ENCODE assay signal across 12 cellular contexts in the genomic region with DNA sequence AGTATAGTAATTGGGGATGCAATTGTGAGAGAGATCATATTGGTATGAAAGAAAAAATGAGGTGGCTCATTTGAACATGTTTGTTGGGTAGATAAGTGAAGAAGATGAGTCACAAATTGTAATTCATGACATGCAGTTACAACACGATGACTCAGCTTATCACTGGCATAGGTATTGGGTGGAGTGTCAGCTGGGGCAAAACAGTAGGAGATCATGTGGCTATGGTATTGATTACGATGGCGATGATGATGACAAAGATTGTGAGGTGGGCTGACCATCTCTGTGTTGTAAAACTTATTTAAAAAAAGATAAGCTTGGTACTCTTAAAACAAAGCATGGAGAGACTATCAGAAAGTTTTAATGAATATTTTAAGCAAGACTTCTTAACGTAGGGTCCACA. TPM values are rescaled to one million over a fixed set of nuclear protein-coding genes. Genes with fewer than 3 reads are reported as not detected.
DNase-seq lines count a peak whose midpoint lies in the region; ATAC-seq and TF ChIP-seq lines count a peak whose summit lies in the region.
"Had no signal": no experiment of that assay in that cellular context is flagged by ENCODE, and none has a peak within 500 bp of the region (broad histone marks: within the 10 kb centered on the region; RNA-seq: fewer than 3 reads in every experiment).

No MANE protein-coding gene starts in this region.

- H3K4me1 Mint-ChIP-seq in WTC11, result peaks cover 10% of the 10 kb centered on the region
- H3K4me1 Mint-ChIP-seq: memory B cell had no signal

- ATAC-seq in omental fat pad (ENCODE audit: low FRiP score) (peak; percentile 33), WTC11 (no peak), GM21576 (IDR thresholded peaks at IDR 0.05; ENCODE audit: unreplicated experiment) (no peak)
- ATAC-seq: gastroesophageal sphincter had no signal

- H3K4me3 Mint-ChIP-seq in WTC11, result no peak overlapping the region
- H3K4me3 Mint-ChIP-seq: memory B cell had no signal

- no peaks in the 10 kb centered on the region for H3K9me3 Mint-ChIP-seq in WTC11
- H3K9me3 Mint-ChIP-seq: memory B cell had no signal

- DNase-seq in GM04503 (ENCODE audit: low read depth) (peak; percentile 80), NCI-H226 (peak; percentile 64), cardiac fibroblast (ENCODE audit: low read depth in 2 of 2) (peak; percentile 76 to 83), omental fat pad (ENCODE audit: low spot score) (no peak), WTC11 (ENCODE audit: low spot score) (no peak), T1000 (lab: John Stamatoyannopoulos, UW) (no peak), H7 (no peak)
- DNase-seq: NCI-H2107, retina had no signal

- H3K27me3 Mint-ChIP-seq in WTC11 (ENCODE audit: low read depth), result no peaks in the 10 kb centered on the region
- H3K27me3 Mint-ChIP-seq: memory B cell had no signal

- POLR2A ChIA-PET in WTC11 (lab: Charles Lee), result no interaction called here

- H3K4me3 ChIP-seq in cardiac fibroblast (replicated peaks in 1 of 2; ENCODE audit: low read depth in 2 of 2, low read length in 2 of 2) (no peak overlapping the region), H7 (ENCODE audit: insufficient read depth, low read depth, low read length) (no peak overlapping the region)
- H3K4me3 ChIP-seq: gastroesophageal sphincter had no signal

- H3K36me3 Mint-ChIP-seq in WTC11, result no peaks in the 10 kb centered on the region
- H3K36me3 Mint-ChIP-seq: memory B cell had no signal

- H3K36me3 ChIP-seq in H7 (replicated peaks; ENCODE audit: control insufficient read depth, insufficient read depth, low read length), result no peaks in the 10 kb centered on the region
- H3K36me3 ChIP-seq: gastroesophageal sphincter had no signal

- H3K27me3 ChIP-seq in H7 (ENCODE audit: control insufficient read depth, insufficient read depth, low read length), result no peaks in the 10 kb centered on the region
- H3K27me3 ChIP-seq: gastroesophageal sphincter had no signal

- no peak overlapping the region for H3K27ac Mint-ChIP-seq in WTC11
- H3K27ac Mint-ChIP-seq: memory B cell had no signal

- CTCF ChIA-PET in WTC11 (lab: Charles Lee), result no interaction called here

- TF ChIP-seq CTCF in cardiac fibroblast (IDR thresholded peaks at IDR 0.05; ENCODE audit: low read depth, low read length) (no peak), omental fat pad (IDR thresholded peaks at IDR 0.05) (no peak), WTC11 (IDR thresholded peaks at IDR 0.05) (no peak)

TF ChIP-seq in WTC11, 78 proteins besides CTCF, POLR2A, EP300 and RAD21 (continues in another document):
- no peak for TF ChIP-seq ZBTB21 (CRISPR knock-in tag; IDR thresholded peaks at IDR 0.05; ENCODE audit: borderline replicate concordance)
- TF ChIP-seq, protein P1, sequence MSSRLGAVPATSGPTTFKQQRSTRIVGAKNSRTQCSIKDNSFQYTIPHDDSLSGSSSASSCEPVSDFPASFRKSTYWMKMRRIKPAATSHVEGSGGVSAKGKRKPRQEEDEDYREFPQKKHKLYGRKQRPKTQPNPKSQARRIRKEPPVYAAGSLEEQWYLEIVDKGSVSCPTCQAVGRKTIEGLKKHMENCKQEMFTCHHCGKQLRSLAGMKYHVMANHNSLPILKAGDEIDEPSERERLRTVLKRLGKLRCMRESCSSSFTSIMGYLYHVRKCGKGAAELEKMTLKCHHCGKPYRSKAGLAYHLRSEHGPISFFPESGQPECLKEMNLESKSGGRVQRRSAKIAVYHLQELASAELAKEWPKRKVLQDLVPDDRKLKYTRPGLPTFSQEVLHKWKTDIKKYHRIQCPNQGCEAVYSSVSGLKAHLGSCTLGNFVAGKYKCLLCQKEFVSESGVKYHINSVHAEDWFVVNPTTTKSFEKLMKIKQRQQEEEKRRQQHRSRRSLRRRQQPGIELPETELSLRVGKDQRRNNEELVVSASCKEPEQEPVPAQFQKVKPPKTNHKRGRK (CRISPR knock-in tag; IDR thresholded peaks at IDR 0.05; ENCODE audit: borderline replicate concordance), result no peak
- no peak for TF ChIP-seq ETV6 (CRISPR knock-in tag; IDR thresholded peaks at IDR 0.05)
- TF ChIP-seq, protein P2, sequence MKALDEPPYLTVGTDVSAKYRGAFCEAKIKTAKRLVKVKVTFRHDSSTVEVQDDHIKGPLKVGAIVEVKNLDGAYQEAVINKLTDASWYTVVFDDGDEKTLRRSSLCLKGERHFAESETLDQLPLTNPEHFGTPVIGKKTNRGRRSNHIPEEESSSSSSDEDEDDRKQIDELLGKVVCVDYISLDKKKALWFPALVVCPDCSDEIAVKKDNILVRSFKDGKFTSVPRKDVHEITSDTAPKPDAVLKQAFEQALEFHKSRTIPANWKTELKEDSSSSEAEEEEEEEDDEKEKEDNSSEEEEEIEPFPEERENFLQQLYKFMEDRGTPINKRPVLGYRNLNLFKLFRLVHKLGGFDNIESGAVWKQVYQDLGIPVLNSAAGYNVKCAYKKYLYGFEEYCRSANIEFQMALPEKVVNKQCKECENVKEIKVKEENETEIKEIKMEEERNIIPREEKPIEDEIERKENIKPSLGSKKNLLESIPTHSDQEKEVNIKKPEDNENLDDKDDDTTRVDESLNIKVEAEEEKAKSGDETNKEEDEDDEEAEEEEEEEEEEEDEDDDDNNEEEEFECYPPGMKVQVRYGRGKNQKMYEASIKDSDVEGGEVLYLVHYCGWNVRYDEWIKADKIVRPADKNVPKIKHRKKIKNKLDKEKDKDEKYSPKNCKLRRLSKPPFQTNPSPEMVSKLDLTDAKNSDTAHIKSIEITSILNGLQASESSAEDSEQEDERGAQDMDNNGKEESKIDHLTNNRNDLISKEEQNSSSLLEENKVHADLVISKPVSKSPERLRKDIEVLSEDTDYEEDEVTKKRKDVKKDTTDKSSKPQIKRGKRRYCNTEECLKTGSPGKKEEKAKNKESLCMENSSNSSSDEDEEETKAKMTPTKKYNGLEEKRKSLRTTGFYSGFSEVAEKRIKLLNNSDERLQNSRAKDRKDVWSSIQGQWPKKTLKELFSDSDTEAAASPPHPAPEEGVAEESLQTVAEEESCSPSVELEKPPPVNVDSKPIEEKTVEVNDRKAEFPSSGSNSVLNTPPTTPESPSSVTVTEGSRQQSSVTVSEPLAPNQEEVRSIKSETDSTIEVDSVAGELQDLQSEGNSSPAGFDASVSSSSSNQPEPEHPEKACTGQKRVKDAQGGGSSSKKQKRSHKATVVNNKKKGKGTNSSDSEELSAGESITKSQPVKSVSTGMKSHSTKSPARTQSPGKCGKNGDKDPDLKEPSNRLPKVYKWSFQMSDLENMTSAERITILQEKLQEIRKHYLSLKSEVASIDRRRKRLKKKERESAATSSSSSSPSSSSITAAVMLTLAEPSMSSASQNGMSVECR (CRISPR knock-in tag; IDR thresholded peaks at IDR 0.05; ENCODE audit: borderline replicate concordance), result no peak
- TF ChIP-seq, protein P3, sequence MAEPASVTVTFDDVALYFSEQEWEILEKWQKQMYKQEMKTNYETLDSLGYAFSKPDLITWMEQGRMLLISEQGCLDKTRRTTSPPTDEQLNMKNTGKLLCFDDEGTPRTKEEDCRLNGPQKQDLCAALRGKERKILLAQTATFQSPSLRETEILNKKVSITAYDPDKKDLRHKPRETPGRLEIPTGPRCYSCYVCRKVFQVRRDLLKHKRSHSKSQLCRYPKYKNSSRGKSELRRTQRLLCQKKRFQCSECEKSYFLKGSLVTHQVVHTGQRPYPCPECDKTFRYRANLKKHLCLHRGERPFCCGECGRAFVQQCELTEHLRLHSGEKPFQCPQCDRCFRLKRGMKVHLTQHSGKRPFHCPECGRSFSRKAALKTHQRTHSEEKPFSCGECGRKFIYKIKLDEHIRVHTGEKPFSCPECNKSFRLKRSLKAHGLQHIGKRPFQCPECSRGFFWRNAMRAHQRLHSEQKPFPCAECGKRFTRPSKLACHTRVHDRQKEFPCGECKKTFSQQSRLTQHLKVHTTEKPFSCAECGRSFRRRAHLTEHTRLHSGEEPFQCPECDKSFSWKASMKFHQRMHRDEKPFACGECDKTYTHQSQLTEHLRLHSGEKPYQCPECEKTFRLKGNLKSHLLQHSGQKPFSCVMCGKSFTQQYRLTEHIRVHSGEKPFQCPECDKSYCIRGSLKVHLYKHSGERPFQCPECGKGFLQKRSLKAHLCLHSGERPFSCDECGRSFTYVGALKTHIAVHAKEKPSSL (CRISPR knock-in tag; conservative IDR thresholded peaks at IDR 0.05), result no peak
- no peak for TF ChIP-seq ZNF671 (CRISPR knock-in tag; IDR thresholded peaks at IDR 0.05)
- no peak for TF ChIP-seq IRF2 (CRISPR knock-in tag; IDR thresholded peaks at IDR 0.05; ENCODE audit: borderline replicate concordance, low read depth)
- TF ChIP-seq ELF4 (CRISPR knock-in tag; IDR thresholded peaks at IDR 0.05; ENCODE audit: low read depth), result no peak
- TF ChIP-seq NFATC4 (CRISPR knock-in tag; IDR thresholded peaks at IDR 0.05), result no peak
- TF ChIP-seq, protein P4, sequence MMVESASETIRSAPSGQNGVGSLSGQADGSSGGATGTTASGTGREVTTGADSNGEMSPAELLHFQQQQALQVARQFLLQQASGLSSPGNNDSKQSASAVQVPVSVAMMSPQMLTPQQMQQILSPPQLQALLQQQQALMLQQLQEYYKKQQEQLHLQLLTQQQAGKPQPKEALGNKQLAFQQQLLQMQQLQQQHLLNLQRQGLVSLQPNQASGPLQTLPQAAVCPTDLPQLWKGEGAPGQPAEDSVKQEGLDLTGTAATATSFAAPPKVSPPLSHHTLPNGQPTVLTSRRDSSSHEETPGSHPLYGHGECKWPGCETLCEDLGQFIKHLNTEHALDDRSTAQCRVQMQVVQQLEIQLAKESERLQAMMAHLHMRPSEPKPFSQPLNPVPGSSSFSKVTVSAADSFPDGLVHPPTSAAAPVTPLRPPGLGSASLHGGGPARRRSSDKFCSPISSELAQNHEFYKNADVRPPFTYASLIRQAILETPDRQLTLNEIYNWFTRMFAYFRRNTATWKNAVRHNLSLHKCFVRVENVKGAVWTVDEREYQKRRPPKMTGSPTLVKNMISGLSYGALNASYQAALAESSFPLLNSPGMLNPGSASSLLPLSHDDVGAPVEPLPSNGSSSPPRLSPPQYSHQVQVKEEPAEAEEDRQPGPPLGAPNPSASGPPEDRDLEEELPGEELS (CRISPR knock-in tag; IDR thresholded peaks at IDR 0.05), result no peak
- TF ChIP-seq NFE2L1 (CRISPR knock-in tag; IDR thresholded peaks at IDR 0.05), result no peak
- no peak for TF ChIP-seq TEAD4 (CRISPR knock-in tag; IDR thresholded peaks at IDR 0.05)
- no peak for TF ChIP-seq NR2C2 (CRISPR knock-in tag; IDR thresholded peaks at IDR 0.05)
- no peak for TF ChIP-seq SMAD4 (CRISPR knock-in tag; IDR thresholded peaks at IDR 0.05)
- TF ChIP-seq ZNF416 (CRISPR knock-in tag; IDR thresholded peaks at IDR 0.05), result no peak

RNA-seq across cellular contexts. Expression of a gene that starts 11.6 kb away (rescaled TPM):
- total RNA-seq in omental fat pad (10 to 100 TPM; 10.1 to 27.9 (median 13.7) TPM), WTC11 (2021) (30.4 to 32.7 TPM (median 31.7 TPM) in 3 replicates)
- 11.7 and 15.1 TPM in 2 replicates for total RNA-seq in H7 (2014; rRNA removed; shearing (Covaris generic))

Comparison
In these comparisons a context has a peak if more than half of its experiments do, and no peak if none do; other contexts are left out.
1. DNase-seq: peak in GM04503 (single experiment), NCI-H226 (single experiment) and cardiac fibroblast (2 of 2); none in omental fat pad (single experiment), WTC11 (single experiment), T1000 (single experiment) and H7 (single experiment).